21 cellular contexts compared by ENCODE assay signal in the genomic region with DNA sequence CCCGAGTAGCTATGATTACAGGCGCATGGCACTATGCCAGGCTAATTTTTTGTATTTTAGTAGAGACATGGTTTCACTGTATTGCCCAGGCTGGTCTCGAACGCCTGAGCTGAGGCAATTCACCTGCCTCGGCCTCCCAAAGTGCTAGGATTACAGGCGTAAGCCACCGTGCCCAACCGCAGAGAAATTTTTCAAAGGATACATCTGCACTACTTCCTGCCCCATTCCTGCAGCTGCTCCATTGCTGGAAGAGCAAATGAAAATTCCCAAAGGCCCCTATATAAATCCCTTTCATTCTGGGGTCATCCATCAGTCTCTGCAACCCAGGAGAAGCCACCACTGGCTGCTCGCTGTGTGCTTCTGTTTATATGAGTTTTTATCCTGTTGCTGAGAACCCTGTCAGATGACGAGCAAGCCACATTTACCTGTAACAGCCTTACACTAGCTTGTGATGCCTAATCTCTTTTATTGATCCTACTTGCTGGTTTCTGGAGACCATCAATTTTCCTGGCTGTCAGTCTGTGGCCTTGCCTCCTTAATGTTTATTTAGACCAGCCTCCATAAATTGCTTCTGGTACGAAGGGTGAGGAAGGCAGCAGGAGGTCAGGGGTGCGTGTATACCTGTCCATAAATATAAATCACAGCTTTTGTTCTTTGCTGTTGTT.
A peak's percentile ranks its signal among the peaks of the same experiment; 100 is the strongest.
DNase-seq lines count a peak whose midpoint lies in the region; ATAC-seq, FAIRE-seq and TF ChIP-seq lines count a peak whose summit lies in the region.
"Had no signal": no experiment of that assay in that cellular context is flagged by ENCODE, and none has a peak within 500 bp of the region (broad histone marks: within the 10 kb centered on the region; RNA-seq: fewer than 3 reads in every experiment).

No MANE protein-coding gene starts in this region.

- intact Hi-C loops in pancreas (cut with DNase I) = no loop called here

- H3K36me3 Mint-ChIP-seq in GM23338 (ENCODE audit: low read depth) (no peaks in the 10 kb centered on the region), neural progenitor cell (no peaks in the 10 kb centered on the region)
- H3K36me3 Mint-ChIP-seq: CD4-positive, CD25-positive, alpha-beta regulatory T cell had no signal

- no peak overlapping the region for H3K27ac Mint-ChIP-seq in GM23338
- no peak overlapping the region for H3K27ac Mint-ChIP-seq in neural progenitor cell
- H3K27ac Mint-ChIP-seq: CD4-positive, CD25-positive, alpha-beta regulatory T cell had no signal

- H3K4me3 ChIP-seq in GM23338 (no peak overlapping the region), pancreas (no peak overlapping the region), neural progenitor cell (no peak overlapping the region)
- H3K4me3 ChIP-seq: BLaER1 had no signal

- H3K9me3 ChIP-seq in pancreas (no peaks in the 10 kb centered on the region), neural progenitor cell (ENCODE audit: low read depth) (no peaks in the 10 kb centered on the region)
- H3K9me3 ChIP-seq: BLaER1 had no signal

- no peak for TF ChIP-seq CTCF in GM23338 (conservative IDR thresholded peaks at IDR 0.05; ENCODE audit: low read depth in 2 of 2)
- TF ChIP-seq CTCF in pancreas (IDR thresholded peaks at IDR 0.05) = no peak
- no peak for TF ChIP-seq CTCF in neural progenitor cell (IDR thresholded peaks at IDR 0.05)

- H3K27me3 ChIP-seq in GM23338 (ENCODE audit: insufficient read depth) = no peaks in the 10 kb centered on the region
- no peaks in the 10 kb centered on the region for H3K27me3 ChIP-seq in pancreas
- H3K27me3 ChIP-seq in neural progenitor cell = no peaks in the 10 kb centered on the region
- H3K27me3 ChIP-seq: BLaER1 had no signal

- no peaks in the 10 kb centered on the region for H3F3A ChIP-seq in GM23338 (replicated peaks; ENCODE audit: low read depth)
- no peaks in the 10 kb centered on the region for H3F3A ChIP-seq in neural progenitor cell (ENCODE audit: low read depth)

- H3K36me3 ChIP-seq in GM23338 (ENCODE audit: insufficient read depth) (no peaks in the 10 kb centered on the region), pancreas (no peaks in the 10 kb centered on the region), neural progenitor cell (no peaks in the 10 kb centered on the region)
- H3K36me3 ChIP-seq: BLaER1 had no signal

- H3K9me2 ChIP-seq in GM23338 (ENCODE audit: insufficient read depth) = no peaks in the 10 kb centered on the region

- 17 to 19% methylated on average over 12 of the region's 12 CpGs for whole genome bisulfite sequencing in pancreas, 2 donors

- H2AFZ ChIP-seq in GM23338 (peak overlapping the region; percentile 23; the same call in 1 of the 2 replicates), neural progenitor cell (replicated peaks) (no peak overlapping the region)

- H3K9me3 Mint-ChIP-seq in GM23338 (peaks cover 9% of the 10 kb centered on the region), neural progenitor cell (peaks cover 7% of the 10 kb centered on the region)

- no peak for DNase-seq in GM23338 (ENCODE audit: low spot score)
- peak; percentile 43 for DNase-seq in NCI-H2227 (lab: John Stamatoyannopoulos, UW; ENCODE audit: unreplicated experiment)
- peak; percentile 70 for DNase-seq in SK-N-DZ (ENCODE audit: low spot score)
- DNase-seq in pancreas = no peak
- DNase-seq in activated CD8-positive, alpha-beta memory T cell treated with anti-CD3 and anti-CD28 coated beads, Interleukin-2, amount 50 U/mL, for 48 hours = no peak
- no peak for DNase-seq in neural progenitor cell (ENCODE audit: low spot score)
- DNase-seq: CD4-positive, CD25-positive, alpha-beta regulatory T cell; DMS53; Kasumi-1; NCI-H1092 treated with DMSO at 0.1 percent for 48 hours; NCI-H1436 treated with DMSO at 0.1 percent for 48 hours; NCI-H187 treated with DMSO at 0.1 percent for 48 hours; NCI-H774; Right ventricle myocardium superior; RPMI8226; T-helper 1 cell had no signal

- no peaks in the 10 kb centered on the region for H3K79me2 ChIP-seq in GM23338 (replicated peaks; ENCODE audit: insufficient read depth)
- no peaks in the 10 kb centered on the region for H3K79me2 ChIP-seq in neural progenitor cell (ENCODE audit: low read depth)

- H4K20me1 ChIP-seq in GM23338 (replicated peaks; ENCODE audit: insufficient read depth) = no peaks in the 10 kb centered on the region
- no peaks in the 10 kb centered on the region for H4K20me1 ChIP-seq in neural progenitor cell (ENCODE audit: low read depth)
- H4K20me1 ChIP-seq: BLaER1 had no signal

- H3K4me1 ChIP-seq in GM23338 (ENCODE audit: insufficient read depth) (no peaks in the 10 kb centered on the region), pancreas (no peaks in the 10 kb centered on the region), neural progenitor cell (peaks cover 4% of the 10 kb centered on the region)
- H3K4me1 ChIP-seq: BLaER1 had no signal

- H3K4me3 Mint-ChIP-seq in GM23338 = no peak overlapping the region
- no peak overlapping the region for H3K4me3 Mint-ChIP-seq in neural progenitor cell
- H3K4me3 Mint-ChIP-seq: CD4-positive, CD25-positive, alpha-beta regulatory T cell had no signal

- ATAC-seq in GM23338 (no peak), pancreas (peak; percentile 18 to 79 (median 64)), GM19324 (IDR thresholded peaks at IDR 0.05; ENCODE audit: low FRiP score, unreplicated experiment) (no peak)
- ATAC-seq: HepG2 had no signal

- H3K4me2 ChIP-seq in GM23338 = no peak overlapping the region
- no peak overlapping the region for H3K4me2 ChIP-seq in neural progenitor cell
- H3K4me2 ChIP-seq: BLaER1 had no signal

- no peak overlapping the region for H3K27ac ChIP-seq in GM23338 (ENCODE audit: low read depth)
- peak overlapping the region in 2 of 4 donors; percentile 41 to 63 for H3K27ac ChIP-seq in pancreas
- no peak overlapping the region for H3K27ac ChIP-seq in neural progenitor cell
- H3K27ac ChIP-seq: BLaER1 had no signal

- FAIRE-seq in pancreas (lab: Jason Lieb, UNC) = no peak
- FAIRE-seq: A204.1, GM18507, HepG2 had no signal

- H3K4me1 Mint-ChIP-seq in GM23338 (peaks cover 6% of the 10 kb centered on the region; the same call in 1 of the 3 replicates), neural progenitor cell (peaks cover 21% of the 10 kb centered on the region)
- H3K4me1 Mint-ChIP-seq: CD4-positive, CD25-positive, alpha-beta regulatory T cell had no signal

- no peak overlapping the region for H3K9ac ChIP-seq in neural progenitor cell
- H3K9ac ChIP-seq: BLaER1 had no signal

- H3K27me3 Mint-ChIP-seq in GM23338 (ENCODE audit: insufficient read depth, low read depth, poor library complexity) (no peaks in the 10 kb centered on the region), neural progenitor cell (ENCODE audit: insufficient read depth, low read depth) (peaks cover 2% of the 10 kb centered on the region)
- H3K27me3 Mint-ChIP-seq: CD4-positive, CD25-positive, alpha-beta regulatory T cell had no signal

TF ChIP-seq in GM23338, 12 proteins besides CTCF, POLR2A, EP300 and RAD21 (continues in another document):
- no peak for TF ChIP-seq ZNF331 (CRISPR knock-in tag; IDR thresholded peaks at IDR 0.05; ENCODE audit: low read depth)
- no peak for TF ChIP-seq STAT1 (IDR thresholded peaks at IDR 0.05; ENCODE audit: unreplicated experiment)
- TF ChIP-seq, protein P1, sequence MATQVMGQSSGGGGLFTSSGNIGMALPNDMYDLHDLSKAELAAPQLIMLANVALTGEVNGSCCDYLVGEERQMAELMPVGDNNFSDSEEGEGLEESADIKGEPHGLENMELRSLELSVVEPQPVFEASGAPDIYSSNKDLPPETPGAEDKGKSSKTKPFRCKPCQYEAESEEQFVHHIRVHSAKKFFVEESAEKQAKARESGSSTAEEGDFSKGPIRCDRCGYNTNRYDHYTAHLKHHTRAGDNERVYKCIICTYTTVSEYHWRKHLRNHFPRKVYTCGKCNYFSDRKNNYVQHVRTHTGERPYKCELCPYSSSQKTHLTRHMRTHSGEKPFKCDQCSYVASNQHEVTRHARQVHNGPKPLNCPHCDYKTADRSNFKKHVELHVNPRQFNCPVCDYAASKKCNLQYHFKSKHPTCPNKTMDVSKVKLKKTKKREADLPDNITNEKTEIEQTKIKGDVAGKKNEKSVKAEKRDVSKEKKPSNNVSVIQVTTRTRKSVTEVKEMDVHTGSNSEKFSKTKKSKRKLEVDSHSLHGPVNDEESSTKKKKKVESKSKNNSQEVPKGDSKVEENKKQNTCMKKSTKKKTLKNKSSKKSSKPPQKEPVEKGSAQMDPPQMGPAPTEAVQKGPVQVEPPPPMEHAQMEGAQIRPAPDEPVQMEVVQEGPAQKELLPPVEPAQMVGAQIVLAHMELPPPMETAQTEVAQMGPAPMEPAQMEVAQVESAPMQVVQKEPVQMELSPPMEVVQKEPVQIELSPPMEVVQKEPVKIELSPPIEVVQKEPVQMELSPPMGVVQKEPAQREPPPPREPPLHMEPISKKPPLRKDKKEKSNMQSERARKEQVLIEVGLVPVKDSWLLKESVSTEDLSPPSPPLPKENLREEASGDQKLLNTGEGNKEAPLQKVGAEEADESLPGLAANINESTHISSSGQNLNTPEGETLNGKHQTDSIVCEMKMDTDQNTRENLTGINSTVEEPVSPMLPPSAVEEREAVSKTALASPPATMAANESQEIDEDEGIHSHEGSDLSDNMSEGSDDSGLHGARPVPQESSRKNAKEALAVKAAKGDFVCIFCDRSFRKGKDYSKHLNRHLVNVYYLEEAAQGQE (IDR thresholded peaks at IDR 0.05; ENCODE audit: unreplicated experiment) = no peak
- no peak for TF ChIP-seq EZH2 (IDR thresholded peaks at IDR 0.05; ENCODE audit: low read depth, unreplicated experiment)

Comparison
In these comparisons a context has a peak if more than half of its experiments do, and no peak if none do; other contexts are left out.
1. ATAC-seq: peak in pancreas (4 of 4); none in GM23338 (single experiment) and GM19324 (single experiment).
2. DNase-seq: peak in NCI-H2227 (single experiment) and SK-N-DZ (single experiment); none in GM23338 (single experiment), pancreas (0 of 6), activated CD8-positive, alpha-beta memory T cell treated with anti-CD3 and anti-CD28 coated beads, Interleukin-2, amount 50 U/mL, for 48 hours (single experiment) and neural progenitor cell (single experiment).